In genomic region chr4:139665079-139665689, GRCh38 we compare ENCODE assay signal across 8 cellular contexts. TPM values are rescaled to one million over a fixed set of nuclear protein-coding genes. Genes with fewer than 3 reads are reported as not detected.
A peak's percentile ranks its signal among the peaks of the same experiment; 100 is the strongest.
DNase-seq lines count a peak whose midpoint lies in the region; ATAC-seq, FAIRE-seq and TF ChIP-seq lines count a peak whose summit lies in the region.

No MANE protein-coding gene starts in this region.

- H3K27ac Mint-ChIP-seq in activated naive CD4-positive, alpha-beta T cell treated with anti-CD3 and anti-CD28 coated beads, Interleukin-2, amount 50 U/mL, for 24 hours = peak overlapping the region; percentile 43
- peak overlapping the region; percentile 86 for H3K27ac Mint-ChIP-seq in activated naive CD8-positive, alpha-beta T cell treated with anti-CD3 and anti-CD28 coated beads, Interleukin-2, amount 50 U/mL, for 24 hours

- POLR2A ChIA-PET in HepG2 (lab: Yijun Ruan, JAX) = interaction anchor here (1.0 to 3.7 kb wide), 13 partner anchors 8 to 708 kb away, joined by 3 to 59 read pairs (median 6); partner anchors contain the start of genes NAA15 and SCOC

- intact Hi-C loops in HepG2 (cut with micrococcal nuclease; ENCODE audit: unreplicated experiment) = loop anchor here (1.0 to 10.0 kb wide), 4 partner anchors 8 to 487 kb away; partner anchors contain the start of gene MAML3
- intact Hi-C loops in upper lobe of right lung (cut with DNase I) = no loop called here

- CTCF ChIA-PET in HepG2 (lab: Yijun Ruan, JAX; ENCODE audit: low intra/inter-chr PET ratio, low total read pairs) = interaction anchor here (1.0 to 1.8 kb wide), 2 partner anchors 8 to 28 kb away, joined by 3 to 13 read pairs; no protein-coding TSS in a partner anchor

- H3K9me3 Mint-ChIP-seq in activated naive CD4-positive, alpha-beta T cell treated with anti-CD3 and anti-CD28 coated beads, Interleukin-2, amount 50 U/mL, for 24 hours = no peaks in the 10 kb centered on the region
- no peaks in the 10 kb centered on the region for H3K9me3 Mint-ChIP-seq in activated naive CD8-positive, alpha-beta T cell treated with anti-CD3 and anti-CD28 coated beads, Interleukin-2, amount 50 U/mL, for 24 hours

- no peak for TF ChIP-seq POLR2A in HepG2 (IDR thresholded peaks at IDR 0.05; ENCODE audit: insufficient read depth in 1 of 2, low read depth in 2 of 2, low read length in 2 of 2)

- H3K79me2 ChIP-seq in HepG2 (ENCODE audit: insufficient read depth, low read length) = peaks cover 48% of the 10 kb centered on the region

- no peak overlapping the region for H2AFZ ChIP-seq in HepG2 (ENCODE audit: low read length)

- H3K4me3 Mint-ChIP-seq in activated naive CD4-positive, alpha-beta T cell treated with anti-CD3 and anti-CD28 coated beads, Interleukin-2, amount 50 U/mL, for 24 hours = peak overlapping the region; percentile 83
- peak overlapping the region; percentile 87 for H3K4me3 Mint-ChIP-seq in activated naive CD8-positive, alpha-beta T cell treated with anti-CD3 and anti-CD28 coated beads, Interleukin-2, amount 50 U/mL, for 24 hours

- ATAC-seq in activated naive CD8-positive, alpha-beta T cell treated with anti-CD3 and anti-CD28 coated beads, Interleukin-2, amount 50 U/mL, for 24 hours = no peak
- no peak; the same call in 2 of the 3 replicates for ATAC-seq in HepG2
- no peak for ATAC-seq in upper lobe of right lung
- no peak for ATAC-seq in GM21423 (IDR thresholded peaks at IDR 0.05; ENCODE audit: unreplicated experiment)

- TF ChIP-seq EP300 in HepG2 (IDR thresholded peaks at IDR 0.05; ENCODE audit: low read depth in 2 of 2, low read length in 2 of 2) (no peak), HepG2 (CRISPR knock-in tag; IDR thresholded peaks at IDR 0.05; ENCODE audit: borderline replicate concordance) (no peak)

- peak overlapping the region; percentile 86 for H3K4me2 ChIP-seq in HepG2 (ENCODE audit: low read depth, low read length)

- H3K4me3 ChIP-seq in HepG2 (replicated peaks in 1 of 3; ENCODE audit: insufficient read depth in 1 of 3, low read depth in 2 of 3, low read length in 3 of 3) (peak overlapping the region; percentile 39 to 81 (median 79); a peak in 5 of 6 replicates), upper lobe of right lung (peak overlapping the region; percentile 63)

- peaks cover 0 to 3% of the 10 kb centered on the region in 2 experiments; a peak in 3 of 5 replicates for H3K36me3 ChIP-seq in HepG2 (replicated peaks in 1 of 2; ENCODE audit: control insufficient read depth in 1 of 2, insufficient read depth in 2 of 2, low read length in 2 of 2)
- no peaks in the 10 kb centered on the region for H3K36me3 ChIP-seq in upper lobe of right lung

- no peak for DNase-seq in activated naive CD4-positive, alpha-beta T cell treated with Interleukin-2 at 50 U/mL for 16 hours
- DNase-seq in activated naive CD8-positive, alpha-beta T cell treated with anti-CD3 and anti-CD28 coated beads, Interleukin-2, amount 50 U/mL, for 24 hours = no peak
- DNase-seq in HepG2 (ENCODE audit: low spot score) (no peak), upper lobe of right lung (no peak), NCI-H510A treated with DMSO at 0.1 percent for 48 hours (lab: John Stamatoyannopoulos, UW) (no peak), NCI-H774 (lab: John Stamatoyannopoulos, UW) (no peak)

- H3K9me3 ChIP-seq in HepG2 (ENCODE audit: low read length) = no peaks in the 10 kb centered on the region
- no peaks in the 10 kb centered on the region for H3K9me3 ChIP-seq in upper lobe of right lung

- H3K27ac ChIP-seq in HepG2 (ENCODE audit: extremely low read length, insufficient read depth, low read length) (peak overlapping the region; percentile 95), upper lobe of right lung (peak overlapping the region; percentile 88)

- H3K4me1 ChIP-seq in HepG2 (ENCODE audit: insufficient read depth, low read length) (peaks cover 82% of the 10 kb centered on the region), upper lobe of right lung (peaks cover 18% of the 10 kb centered on the region)

- H4K20me1 ChIP-seq in HepG2 (ENCODE audit: insufficient read depth, low read length) = peaks cover 17% of the 10 kb centered on the region

- TF ChIP-seq CTCF in HepG2 (CRISPR knock-in tag; IDR thresholded peaks at IDR 0.05) (no peak), upper lobe of right lung (IDR thresholded peaks at IDR 0.05) (no peak)

- H3K27me3 ChIP-seq in HepG2 (ENCODE audit: control insufficient read depth in 1 of 2, insufficient read depth in 2 of 2, low read length in 2 of 2) = no peaks in the 10 kb centered on the region; a peak in 1 of 5 replicates
- no peaks in the 10 kb centered on the region for H3K27me3 ChIP-seq in upper lobe of right lung

- no peaks in the 10 kb centered on the region for H3K27me3 Mint-ChIP-seq in activated naive CD4-positive, alpha-beta T cell treated with anti-CD3 and anti-CD28 coated beads, Interleukin-2, amount 50 U/mL, for 24 hours
- peaks cover 6% of the 10 kb centered on the region for H3K27me3 Mint-ChIP-seq in activated naive CD8-positive, alpha-beta T cell treated with anti-CD3 and anti-CD28 coated beads, Interleukin-2, amount 50 U/mL, for 24 hours

- no peak for FAIRE-seq in HepG2 (lab: Jason Lieb, UNC)

- TF ChIP-seq RAD21 in HepG2 (CRISPR knock-in tag; IDR thresholded peaks at IDR 0.05) = no peak

- WGBS in HepG2 (ENCODE audit: low lambda C conversion rate) = 65% methylated on average over 10 of the region's 10 CpGs

- BruUV-seq in HepG2 (replicated peaks; lab: Mats Ljungman, UMichigan) = TSS peak; percentile 77

- peaks cover 18% of the 10 kb centered on the region for H3K4me1 Mint-ChIP-seq in activated naive CD4-positive, alpha-beta T cell treated with anti-CD3 and anti-CD28 coated beads, Interleukin-2, amount 50 U/mL, for 24 hours
- H3K4me1 Mint-ChIP-seq in activated naive CD8-positive, alpha-beta T cell treated with anti-CD3 and anti-CD28 coated beads, Interleukin-2, amount 50 U/mL, for 24 hours = peaks cover 20% of the 10 kb centered on the region

- H3K9ac ChIP-seq in HepG2 (ENCODE audit: insufficient read depth, low read depth, low read length) = peak overlapping the region; percentile 94

- H3K36me3 Mint-ChIP-seq in activated naive CD4-positive, alpha-beta T cell treated with anti-CD3 and anti-CD28 coated beads, Interleukin-2, amount 50 U/mL, for 24 hours = no peaks in the 10 kb centered on the region
- H3K36me3 Mint-ChIP-seq in activated naive CD8-positive, alpha-beta T cell treated with anti-CD3 and anti-CD28 coated beads, Interleukin-2, amount 50 U/mL, for 24 hours (ENCODE audit: low read depth) = no peaks in the 10 kb centered on the region

- in situ Hi-C loops in HepG2 (cut with HindIII; ENCODE audit: extremely low pct_ligation_motif_present, low pct_unique_long_range_greater_than_20kb) = no loop called here

TF ChIP-seq in HepG2, 621 proteins besides CTCF, POLR2A, EP300 and RAD21 (continues in another document):
- peak; percentile 35; the same call in 1 of the 2 replicates for TF ChIP-seq ZNF879 (CRISPR knock-in tag; IDR thresholded peaks at IDR 0.05)
- TF ChIP-seq ZNF615 (CRISPR knock-in tag; IDR thresholded peaks at IDR 0.05; ENCODE audit: borderline replicate concordance) = peak; percentile 75; the same call in 1 of the 2 replicates
- TF ChIP-seq MAZ (IDR thresholded peaks at IDR 0.05; ENCODE audit: borderline replicate concordance, low read depth, low read length) = no peak
- no peak for TF ChIP-seq MAZ (CRISPR knock-in tag; IDR thresholded peaks at IDR 0.05; ENCODE audit: low read depth)
- TF ChIP-seq SOX6 (IDR thresholded peaks at IDR 0.05) = no peak
- no peak for TF ChIP-seq SOX6 (CRISPR knock-in tag; IDR thresholded peaks at IDR 0.05)
- TF ChIP-seq XBP1 (CRISPR knock-in tag; IDR thresholded peaks at IDR 0.05) = no peak
- peak; percentile 99 for TF ChIP-seq ZNF770 (CRISPR knock-in tag; IDR thresholded peaks at IDR 0.05)

RNA-seq across cellular contexts. Expression of gene MGST2, which starts 0.4 kb away (rescaled TPM):
- total RNA-seq in HepG2 (2016; rRNA removed; fragmentation: Illumina TruSeq; extraction: Trizol) (120 and 205 TPM in 2 replicates), upper lobe of right lung (64.6 TPM)
- total RNA-seq in HepG2 (2016; cell fraction: cytosol; rRNA removed; fragmentation: Illumina TruSeq; extraction: Trizol; ENCODE audit: low read depth) = 66.9 and 76.7 TPM in 2 replicates
- total RNA-seq in HepG2 (2016; cell fraction: insoluble cytoplasmic fraction; rRNA removed; fragmentation: Illumina TruSeq; extraction: Trizol) = 124 and 205 TPM in 2 replicates
- total RNA-seq in HepG2 (2016; cell fraction: membrane; rRNA removed; fragmentation: Illumina TruSeq; extraction: Trizol) = 50.8 and 53.3 TPM in 2 replicates
- 168 and 186 TPM in 2 replicates for total RNA-seq in HepG2 (2016; cell fraction: nucleus; rRNA removed; fragmentation: Illumina TruSeq; extraction: Trizol)
- polyA plus RNA-seq in HepG2 (2011; rRNA removed) = 312 and 416 TPM in 2 replicates
- 312 and 476 TPM in 2 replicates for polyA plus RNA-seq in HepG2 (2011; cell fraction: cytosol; rRNA removed)
- polyA plus RNA-seq in HepG2 (2011; cell fraction: nucleus; rRNA removed) = 137 and 177 TPM in 2 replicates
- 293 and 426 TPM in 2 replicates for polyA plus RNA-seq in HepG2 (2012)
- polyA plus RNA-seq in HepG2 (2016; cell fraction: cytosol; fragmentation: Illumina TruSeq; extraction: Trizol; ENCODE audit: low read depth) = 57.8 and 59.6 TPM in 2 replicates
- 132 and 154 TPM in 2 replicates for polyA plus RNA-seq in HepG2 (2016; cell fraction: insoluble cytoplasmic fraction; fragmentation: Illumina TruSeq; extraction: Trizol; ENCODE audit: low read depth)
- 49.5 and 55.2 TPM in 2 replicates for polyA plus RNA-seq in HepG2 (2016; cell fraction: membrane; fragmentation: Illumina TruSeq; extraction: Trizol; ENCODE audit: low read depth)
- 282 and 318 TPM in 2 replicates for polyA plus RNA-seq in HepG2 (2016; cell fraction: nucleus; fragmentation: Illumina TruSeq; extraction: Trizol; ENCODE audit: insufficient read depth, low read depth)
- 18.4 and 54.7 TPM in 2 replicates for polyA minus RNA-seq in HepG2 (2011; rRNA and poly(A)+ RNA removed; ENCODE audit: low replicate concordance)
- polyA minus RNA-seq in HepG2 (2011; cell fraction: cytosol; rRNA and poly(A)+ RNA removed) = 93.2 and 100 TPM in 2 replicates
- 263 and 286 TPM in 2 replicates for polyA minus RNA-seq in HepG2 (2011; cell fraction: nucleus; rRNA and poly(A)+ RNA removed)
